ENCODE assay signal across 1 cellular context in the genomic region with DNA sequence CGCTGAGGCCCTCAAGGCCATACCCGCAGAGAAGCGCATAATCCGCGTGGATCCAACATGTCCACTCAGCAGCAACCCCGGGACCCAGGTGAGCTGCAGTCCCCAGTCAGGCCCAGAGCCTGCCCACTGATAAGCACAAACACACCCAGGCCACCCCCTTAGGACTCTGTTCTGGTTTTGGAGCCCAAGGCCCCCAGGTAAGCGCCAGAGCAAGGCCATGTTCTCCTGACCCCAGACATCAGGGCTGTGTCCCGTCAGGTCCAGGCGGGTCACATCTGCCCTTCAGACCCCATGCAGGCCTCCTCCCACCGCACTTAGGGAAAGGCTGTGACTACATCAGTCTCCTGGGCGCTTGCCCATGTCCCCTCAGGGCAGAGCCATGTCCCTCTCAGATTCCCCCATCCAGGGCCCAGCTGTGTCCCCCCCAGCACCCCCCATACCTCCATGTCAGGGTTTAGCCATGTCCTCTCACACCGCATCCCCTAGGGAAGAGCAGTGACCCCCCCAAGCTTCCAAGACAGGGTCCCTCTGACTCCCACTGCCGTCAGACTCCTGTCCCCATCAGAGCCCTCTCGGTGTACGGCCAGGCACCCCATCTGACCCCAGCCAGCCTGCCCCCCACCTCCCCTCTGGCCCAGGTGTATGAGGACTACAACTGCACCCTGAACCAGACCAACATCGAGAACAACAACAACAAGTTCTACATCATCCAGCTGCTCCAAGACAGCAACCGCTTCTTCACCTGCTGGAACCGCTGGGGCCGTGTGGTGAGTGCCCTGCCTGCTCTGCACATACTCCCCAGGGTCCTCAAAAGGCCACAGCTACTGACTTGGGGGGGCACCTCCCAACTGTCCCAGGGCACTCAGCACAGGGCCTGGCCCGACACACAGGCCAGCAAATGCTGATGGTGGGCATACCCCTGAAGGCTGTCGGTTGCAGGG.
TF ChIP-seq lines count a peak whose summit lies in the region.

No MANE protein-coding gene starts in this region.

TF ChIP-seq in A549, 52 proteins besides CTCF, POLR2A, EP300 and RAD21 (continued from another document):
- TF ChIP-seq, protein P1, sequence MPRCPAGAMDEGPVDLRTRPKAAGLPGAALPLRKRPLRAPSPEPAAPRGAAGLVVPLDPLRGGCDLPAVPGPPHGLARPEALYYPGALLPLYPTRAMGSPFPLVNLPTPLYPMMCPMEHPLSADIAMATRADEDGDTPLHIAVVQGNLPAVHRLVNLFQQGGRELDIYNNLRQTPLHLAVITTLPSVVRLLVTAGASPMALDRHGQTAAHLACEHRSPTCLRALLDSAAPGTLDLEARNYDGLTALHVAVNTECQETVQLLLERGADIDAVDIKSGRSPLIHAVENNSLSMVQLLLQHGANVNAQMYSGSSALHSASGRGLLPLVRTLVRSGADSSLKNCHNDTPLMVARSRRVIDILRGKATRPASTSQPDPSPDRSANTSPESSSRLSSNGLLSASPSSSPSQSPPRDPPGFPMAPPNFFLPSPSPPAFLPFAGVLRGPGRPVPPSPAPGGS (IDR thresholded peaks at IDR 0.05): no peak
- no peak for TF ChIP-seq POLR2AphosphoS2 (conservative IDR thresholded peaks at IDR 0.05; ENCODE audit: low read length)
- TF ChIP-seq MAFK (IDR thresholded peaks at IDR 0.05; ENCODE audit: partially characterized antibody): no peak
